Comparison of ENCODE assay signal across 10 cellular contexts in genomic region chr1:145978477-145978859, GRCh38. TPM values are rescaled to one million over a fixed set of nuclear protein-coding genes. Genes with fewer than 3 reads are reported as not detected.
A peak's percentile ranks its signal among the peaks of the same experiment; 100 is the strongest.
DNase-seq lines count a peak whose midpoint lies in the region; ATAC-seq and TF ChIP-seq lines count a peak whose summit lies in the region.
"Had no signal": no experiment of that assay in that cellular context is flagged by ENCODE, and none has a peak within 500 bp of the region (broad histone marks: within the 10 kb centered on the region; RNA-seq: fewer than 3 reads in every experiment).

No MANE protein-coding gene starts in this region.

- peak overlapping the region; percentile 28 for H2AFZ ChIP-seq in DND-41 (ENCODE audit: low read depth, low read length)

- no peaks in the 10 kb centered on the region for H3K79me2 ChIP-seq in DND-41 (ENCODE audit: insufficient read depth, low read length)

- peaks cover 39% of the 10 kb centered on the region for H3K4me1 ChIP-seq in DND-41 (ENCODE audit: insufficient read depth, low read length)
- H3K4me1 ChIP-seq in SJSA1 (replicated peaks): peaks cover 36% of the 10 kb centered on the region
- H3K4me1 ChIP-seq in iPS DF 6.9 (ENCODE audit: control insufficient read depth, insufficient read depth, low read length): peaks cover 1% of the 10 kb centered on the region; the same call in 1 of the 2 replicates
- peaks cover 58 to 61% (median 61%) of the 10 kb centered on the region in 3 donors for H3K4me1 ChIP-seq in skeletal muscle tissue (ENCODE audit: control insufficient read depth in 3 of 3, insufficient read depth in 3 of 3, low read length in 3 of 3)

- no peak for TF ChIP-seq CTCF in DND-41 (IDR thresholded peaks at IDR 0.05; ENCODE audit: borderline replicate concordance, extremely low read depth, low read length, poor library complexity, severe bottlenecking)

- H3K4me2 ChIP-seq in DND-41 (ENCODE audit: insufficient read depth, low read length): peak overlapping the region; percentile 60

- H3K36me3 ChIP-seq in DND-41 (ENCODE audit: insufficient read depth, low read length) (peaks cover 7% of the 10 kb centered on the region; the same call in 1 of the 2 replicates), SJSA1 (0 out of 2 replicates have a peak, but pooled peaks cover 4% of the 10 kb centered on the region), iPS DF 6.9 (ENCODE audit: control insufficient read depth, insufficient read depth, low read length) (no peaks in the 10 kb centered on the region), skeletal muscle tissue (ENCODE audit: control insufficient read depth in 3 of 3, insufficient read depth in 3 of 3, low read length in 3 of 3) (peaks cover 0 to 5% (median 2%) of the 10 kb centered on the region in 3 donors)

- H3K27me3 ChIP-seq in DND-41 (ENCODE audit: insufficient read depth, low read length, poor library complexity) (no peaks in the 10 kb centered on the region), SJSA1 (replicated peaks) (no peaks in the 10 kb centered on the region), iPS DF 6.9 (ENCODE audit: control insufficient read depth, insufficient read depth, low read length) (no peaks in the 10 kb centered on the region), skeletal muscle tissue (ENCODE audit: control insufficient read depth in 3 of 3, insufficient read depth in 3 of 3, low read length in 3 of 3) (no peaks in the 10 kb centered on the region)

- H4K20me1 ChIP-seq in DND-41 (ENCODE audit: insufficient read depth, low read length): no peaks in the 10 kb centered on the region

- H3K9me3 ChIP-seq in DND-41 (ENCODE audit: insufficient read depth, low read length, severe bottlenecking) (no peaks in the 10 kb centered on the region), SJSA1 (replicated peaks) (no peaks in the 10 kb centered on the region), iPS DF 6.9 (ENCODE audit: control insufficient read depth, insufficient read depth, low read length) (no peaks in the 10 kb centered on the region), skeletal muscle tissue (ENCODE audit: control insufficient read depth in 3 of 3, low read length in 3 of 3) (no peaks in the 10 kb centered on the region)

- DNase-seq in DND-41: no peak
- no peak for DNase-seq in SJSA1 (ENCODE audit: low read depth in 1 of 2, low spot score in 2 of 2)
- DNase-seq in iPS DF 6.9 (ENCODE audit: low read depth, low spot score): no peak
- no peak for DNase-seq in activated CD4-positive, CD25-positive, alpha-beta regulatory T cell (lab: John Stamatoyannopoulos, UW)
- no peak for DNase-seq in posterior vena cava (ENCODE audit: low spot score)
- no peak for DNase-seq in cortex of kidney (lab: John Stamatoyannopoulos, UW)
- no peak for DNase-seq in DMS53 (lab: John Stamatoyannopoulos, UW)
- DNase-seq: effector memory CD8-positive, alpha-beta T cell; GF-D8 had no signal

- no peak for ATAC-seq in DND-41 (ENCODE audit: insufficient read depth, low read depth)

- H3K27ac ChIP-seq in DND-41 (ENCODE audit: low read length) (peak overlapping the region; percentile 88), SJSA1 (peak overlapping the region; percentile 96), iPS DF 6.9 (ENCODE audit: low read length) (peak overlapping the region; percentile 14), skeletal muscle tissue (ENCODE audit: low read depth, low read length) (peak overlapping the region; percentile 94)

- peak overlapping the region in 1 of 2 experiments; percentile 10; a peak in 2 of 4 replicates for H3K4me3 ChIP-seq in DND-41 (ENCODE audit: low read depth in 1 of 2, low read length in 2 of 2)
- H3K4me3 ChIP-seq in SJSA1: no peak overlapping the region
- no peak overlapping the region for H3K4me3 ChIP-seq in iPS DF 6.9 (ENCODE audit: low read length)
- peak overlapping the region; percentile 37 to 68 (median 42) for H3K4me3 ChIP-seq in skeletal muscle tissue (ENCODE audit: low read length in 3 of 3)

- peak overlapping the region; percentile 32 for H3K9ac ChIP-seq in DND-41 (ENCODE audit: low read depth, low read length)
- H3K9ac ChIP-seq in skeletal muscle tissue (ENCODE audit: low read depth in 1 of 3, low read length in 3 of 3): peak overlapping the region; percentile 70 to 80 (median 74)

- intact Hi-C loops in posterior vena cava (cut with DNase I): loop anchor here in 1 of 2 donors (2.0 kb wide), 1 partner anchor 28 kb away; no protein-coding TSS in a partner anchor

RNA-seq across cellular contexts. Expression of gene POLR3GL, which starts 14.0 kb away (rescaled TPM):
- 13.9 and 22.8 TPM in 2 replicates for total RNA-seq in SJSA1 (2014; rRNA removed; shearing (Covaris generic))
- total RNA-seq in skeletal muscle tissue (17.7 TPM), posterior vena cava (10 to 100 TPM; 22.8 to 23.8 TPM)

RNA-seq across cellular contexts. Expression of gene ANKRD34A, which starts 14.1 kb away (rescaled TPM):
- 0.13 TPM in 1 of 2 replicates, not detected in the other for total RNA-seq in SJSA1 (2014; rRNA removed; shearing (Covaris generic))
- total RNA-seq in skeletal muscle tissue: under 0.01 TPM
- total RNA-seq in posterior vena cava: 1 to 10 TPM; 2.3 TPM

RNA-seq across cellular contexts. Expression of gene TXNIP, which starts 17.9 kb away (rescaled TPM):
- 57.4 and 82.5 TPM in 2 replicates for total RNA-seq in SJSA1 (2014; rRNA removed; shearing (Covaris generic))
- 536 TPM for total RNA-seq in skeletal muscle tissue
- total RNA-seq in posterior vena cava: 100 to 1,000 TPM; 393 to 441 TPM

RNA-seq across cellular contexts. Expression of gene LIX1L, which starts 20.7 kb away (rescaled TPM):
- 24.3 and 34.1 TPM in 2 replicates for total RNA-seq in SJSA1 (2014; rRNA removed; shearing (Covaris generic))
- total RNA-seq in skeletal muscle tissue (16.2 TPM), posterior vena cava (10 to 100 TPM; 45.5 to 45.8 TPM)

RNA-seq across cellular contexts. Expression of gene HJV, which starts 43.1 kb away (rescaled TPM):
- total RNA-seq in SJSA1 (2014; rRNA removed; shearing (Covaris generic)): not detected in 2 replicates
- total RNA-seq in skeletal muscle tissue: 439 TPM
- total RNA-seq in posterior vena cava: not detected

Comparison
In these comparisons a context has a peak if more than half of its experiments do, and no peak if none do; other contexts are left out.
1. H3K27ac ChIP-seq: peak in every context shown above with its lines; median percentile 96 in SJSA1; 94 in skeletal muscle tissue; 88 in DND-41; 14 in iPS DF 6.9.
2. H3K4me3 ChIP-seq: peak in skeletal muscle tissue (3 of 3); none in SJSA1 (single experiment) and iPS DF 6.9 (single experiment).